In genomic region chr4:139761461-139761860, GRCh38 we compare ENCODE assay signal across 8 cellular contexts.
A peak's percentile ranks its signal among the peaks of the same experiment; 100 is the strongest.
DNase-seq lines count a peak whose midpoint lies in the region; ATAC-seq and TF ChIP-seq lines count a peak whose summit lies in the region.

No MANE protein-coding gene starts in this region.

- CTCF ChIA-PET in activated CD8-positive, alpha-beta T cell treated with anti-CD3 and anti-CD28 coated beads for 36 hours (lab: Charles Lee): no interaction called here
- CTCF ChIA-PET in activated CD8-positive, alpha-beta T cell treated with anti-CD3 and anti-CD28 coated beads, Interleukin-2, amount 10 ng/mL, durations not matched to agents 7 days and 5 days (lab: Charles Lee): no interaction called here
- CTCF ChIA-PET in CD4-positive, alpha-beta T cell (lab: Charles Lee): no interaction called here

- H3K9me3 ChIP-seq in endodermal cell (ENCODE audit: control insufficient read depth, low read length) (no peaks in the 10 kb centered on the region), upper lobe of left lung (no peaks in the 10 kb centered on the region), vagina (no peaks in the 10 kb centered on the region)
- no peaks in the 10 kb centered on the region for H3K9me3 ChIP-seq in CD4-positive, alpha-beta T cell (ENCODE audit: control insufficient read depth, low read length)

- H3K27me3 ChIP-seq in endodermal cell (ENCODE audit: control insufficient read depth, insufficient read depth, low read length, poor library complexity, severe bottlenecking) (no peaks in the 10 kb centered on the region), upper lobe of left lung (no peaks in the 10 kb centered on the region), vagina (no peaks in the 10 kb centered on the region)
- H3K27me3 ChIP-seq in CD4-positive, alpha-beta T cell (ENCODE audit: control insufficient read depth, insufficient read depth, low read length): no peaks in the 10 kb centered on the region

- H3K27ac Mint-ChIP-seq in activated CD8-positive, alpha-beta T cell treated with anti-CD3 and anti-CD28 coated beads for 36 hours: no peak overlapping the region
- no peak overlapping the region for H3K27ac Mint-ChIP-seq in activated CD8-positive, alpha-beta T cell treated with anti-CD3 and anti-CD28 coated beads, Interleukin-2, amount 10 ng/mL, durations not matched to agents 7 days and 5 days
- peak overlapping the region; percentile 11 for H3K27ac Mint-ChIP-seq in endodermal cell
- no peak overlapping the region for H3K27ac Mint-ChIP-seq in CD4-positive, alpha-beta T cell

- no peaks in the 10 kb centered on the region for H3K27me3 Mint-ChIP-seq in activated CD8-positive, alpha-beta T cell treated with anti-CD3 and anti-CD28 coated beads for 36 hours
- H3K27me3 Mint-ChIP-seq in activated CD8-positive, alpha-beta T cell treated with anti-CD3 and anti-CD28 coated beads, Interleukin-2, amount 10 ng/mL, durations not matched to agents 7 days and 5 days (ENCODE audit: low read depth): no peaks in the 10 kb centered on the region
- no peaks in the 10 kb centered on the region for H3K27me3 Mint-ChIP-seq in endodermal cell (ENCODE audit: insufficient read depth)
- H3K27me3 Mint-ChIP-seq in CD4-positive, alpha-beta T cell: no peaks in the 10 kb centered on the region

- H3K4me1 ChIP-seq in endodermal cell (ENCODE audit: control insufficient read depth, insufficient read depth, low read length): peaks cover 24% of the 10 kb centered on the region
- H3K4me1 ChIP-seq in upper lobe of left lung: peaks cover 36 to 47% (median 41%) of the 10 kb centered on the region in 4 donors
- H3K4me1 ChIP-seq in vagina: peaks cover 11% of the 10 kb centered on the region

- no peak overlapping the region for H3K4me3 ChIP-seq in endodermal cell (ENCODE audit: low read length)
- H3K4me3 ChIP-seq in upper lobe of left lung: no peak overlapping the region
- H3K4me3 ChIP-seq in vagina: no peak overlapping the region

- peak; percentile 39 for ATAC-seq in activated CD8-positive, alpha-beta T cell treated with anti-CD3 and anti-CD28 coated beads for 36 hours
- no peak for ATAC-seq in activated CD8-positive, alpha-beta T cell treated with anti-CD3 and anti-CD28 coated beads, Interleukin-2, amount 10 ng/mL, durations not matched to agents 7 days and 5 days
- ATAC-seq in upper lobe of left lung (ENCODE audit: low FRiP score in 2 of 2) (no peak), HG03521 (IDR thresholded peaks at IDR 0.05; ENCODE audit: unreplicated experiment) (no peak)
- ATAC-seq in CD4-positive, alpha-beta T cell (ENCODE audit: poor library complexity): no peak

- H3K4me3 Mint-ChIP-seq in activated CD8-positive, alpha-beta T cell treated with anti-CD3 and anti-CD28 coated beads for 36 hours: no peak overlapping the region
- H3K4me3 Mint-ChIP-seq in activated CD8-positive, alpha-beta T cell treated with anti-CD3 and anti-CD28 coated beads, Interleukin-2, amount 10 ng/mL, durations not matched to agents 7 days and 5 days: no peak overlapping the region
- H3K4me3 Mint-ChIP-seq in endodermal cell: no peak overlapping the region
- H3K4me3 Mint-ChIP-seq in CD4-positive, alpha-beta T cell: no peak overlapping the region

- TF ChIP-seq POLR2A in upper lobe of left lung (IDR thresholded peaks at IDR 0.05): no peak
- no peak for TF ChIP-seq POLR2A in vagina (IDR thresholded peaks at IDR 0.05)

- intact Hi-C loops in activated CD8-positive, alpha-beta T cell treated with anti-CD3 and anti-CD28 coated beads for 36 hours (cut with micrococcal nuclease): no loop called here
- intact Hi-C loops in CD4-positive, alpha-beta T cell (cut with DNase I, micrococcal nuclease): loop anchor here in 1 of 2 experiments (10.0 kb wide), 1 partner anchor 157 kb away; no protein-coding TSS in a partner anchor
- intact Hi-C loops in vagina (cut with DNase I): no loop called here

- no peaks in the 10 kb centered on the region for H3K9me3 Mint-ChIP-seq in activated CD8-positive, alpha-beta T cell treated with anti-CD3 and anti-CD28 coated beads for 36 hours
- H3K9me3 Mint-ChIP-seq in activated CD8-positive, alpha-beta T cell treated with anti-CD3 and anti-CD28 coated beads, Interleukin-2, amount 10 ng/mL, durations not matched to agents 7 days and 5 days (ENCODE audit: insufficient read depth): no peaks in the 10 kb centered on the region
- H3K9me3 Mint-ChIP-seq in endodermal cell: no peaks in the 10 kb centered on the region
- no peaks in the 10 kb centered on the region for H3K9me3 Mint-ChIP-seq in CD4-positive, alpha-beta T cell

- TF ChIP-seq EP300 in upper lobe of left lung (IDR thresholded peaks at IDR 0.05): no peak

- no peaks in the 10 kb centered on the region for H3K36me3 Mint-ChIP-seq in activated CD8-positive, alpha-beta T cell treated with anti-CD3 and anti-CD28 coated beads for 36 hours (ENCODE audit: low read depth)
- no peaks in the 10 kb centered on the region for H3K36me3 Mint-ChIP-seq in activated CD8-positive, alpha-beta T cell treated with anti-CD3 and anti-CD28 coated beads, Interleukin-2, amount 10 ng/mL, durations not matched to agents 7 days and 5 days (ENCODE audit: low read depth)
- no peaks in the 10 kb centered on the region for H3K36me3 Mint-ChIP-seq in endodermal cell (ENCODE audit: low read depth)
- no peaks in the 10 kb centered on the region for H3K36me3 Mint-ChIP-seq in CD4-positive, alpha-beta T cell (ENCODE audit: low read depth)

- H3K9ac ChIP-seq in endodermal cell (ENCODE audit: extremely low read depth, low read length, poor library complexity, severe bottlenecking): no peak overlapping the region

- peaks cover 4% of the 10 kb centered on the region for H3K36me3 ChIP-seq in endodermal cell (ENCODE audit: control insufficient read depth, insufficient read depth, low read length)
- H3K36me3 ChIP-seq in upper lobe of left lung: no peaks in the 10 kb centered on the region
- H3K36me3 ChIP-seq in vagina: no peaks in the 10 kb centered on the region

- WGBS in endodermal cell (ENCODE audit: insufficient coverage in 1 of 2, insufficient read length in 1 of 2), 2 experiments: 36 to 86% methylated on average over 1 to 4 of the region's 4 CpGs
- 42 to 61% methylated on average over 4 of the region's 4 CpGs for WGBS in upper lobe of left lung, 2 donors

- H3K27ac ChIP-seq in endodermal cell (ENCODE audit: low read depth, low read length) (no peak overlapping the region), upper lobe of left lung (peak overlapping the region in 2 of 4 donors; percentile 0 to 81), vagina (no peak overlapping the region)
- no peak overlapping the region for H3K27ac ChIP-seq in CD4-positive, alpha-beta T cell (ENCODE audit: low read depth, low read length)

- no peak for DNase-seq in activated CD8-positive, alpha-beta T cell treated with anti-CD3 and anti-CD28 coated beads for 36 hours
- DNase-seq in activated CD8-positive, alpha-beta T cell treated with anti-CD3 and anti-CD28 coated beads, Interleukin-2, amount 10 ng/mL, durations not matched to agents 7 days and 5 days: no peak
- DNase-seq in M059J (ENCODE audit: low read depth) (peak; percentile 50), endodermal cell (peak; percentile 68), upper lobe of left lung (no peak), vagina (ENCODE audit: extremely low spot score in 2 of 2) (no peak)
- no peak for DNase-seq in CD4-positive, alpha-beta T cell

- POLR2A ChIA-PET in activated CD8-positive, alpha-beta T cell treated with anti-CD3 and anti-CD28 coated beads for 36 hours (lab: Charles Lee): no interaction called here
- POLR2A ChIA-PET in activated CD8-positive, alpha-beta T cell treated with anti-CD3 and anti-CD28 coated beads, Interleukin-2, amount 10 ng/mL, durations not matched to agents 7 days and 5 days (lab: Charles Lee): no interaction called here
- POLR2A ChIA-PET in CD4-positive, alpha-beta T cell (lab: Charles Lee): no interaction called here

- TF ChIP-seq CTCF in activated CD8-positive, alpha-beta T cell treated with anti-CD3 and anti-CD28 coated beads for 36 hours (IDR thresholded peaks at IDR 0.05): no peak
- TF ChIP-seq CTCF in endodermal cell (conservative IDR thresholded peaks at IDR 0.05): peak; percentile 72
- peak; percentile 16 to 34 (median 22) for TF ChIP-seq CTCF in upper lobe of left lung (IDR thresholded peaks at IDR 0.05)
- TF ChIP-seq CTCF in CD4-positive, alpha-beta T cell (IDR thresholded peaks at IDR 0.05): no peak
- TF ChIP-seq CTCF in vagina (IDR thresholded peaks at IDR 0.05): no peak

- no peaks in the 10 kb centered on the region for H3K4me1 Mint-ChIP-seq in activated CD8-positive, alpha-beta T cell treated with anti-CD3 and anti-CD28 coated beads for 36 hours (ENCODE audit: low read depth)
- peaks cover 5% of the 10 kb centered on the region for H3K4me1 Mint-ChIP-seq in activated CD8-positive, alpha-beta T cell treated with anti-CD3 and anti-CD28 coated beads, Interleukin-2, amount 10 ng/mL, durations not matched to agents 7 days and 5 days (ENCODE audit: low read depth)
- peaks cover 22% of the 10 kb centered on the region for H3K4me1 Mint-ChIP-seq in endodermal cell
- no peaks in the 10 kb centered on the region for H3K4me1 Mint-ChIP-seq in CD4-positive, alpha-beta T cell (ENCODE audit: low read depth)

Comparison
In these comparisons a context has a peak if more than half of its experiments do, and no peak if none do; other contexts are left out.
1. DNase-seq: peak in M059J (single experiment) and endodermal cell (single experiment); none in activated CD8-positive, alpha-beta T cell treated with anti-CD3 and anti-CD28 coated beads for 36 hours (single experiment), activated CD8-positive, alpha-beta T cell treated with anti-CD3 and anti-CD28 coated beads, Interleukin-2, amount 10 ng/mL, durations not matched to agents 7 days and 5 days (single experiment), upper lobe of left lung (0 of 2), CD4-positive, alpha-beta T cell (0 of 10) and vagina (0 of 2).
2. CTCF ChIP-seq: peak in endodermal cell (single experiment) and upper lobe of left lung (6 of 6); none in activated CD8-positive, alpha-beta T cell treated with anti-CD3 and anti-CD28 coated beads for 36 hours (single experiment), CD4-positive, alpha-beta T cell (single experiment) and vagina (0 of 3).